Comparison of ENCODE assay signal across 8 cellular contexts in the genomic region with DNA sequence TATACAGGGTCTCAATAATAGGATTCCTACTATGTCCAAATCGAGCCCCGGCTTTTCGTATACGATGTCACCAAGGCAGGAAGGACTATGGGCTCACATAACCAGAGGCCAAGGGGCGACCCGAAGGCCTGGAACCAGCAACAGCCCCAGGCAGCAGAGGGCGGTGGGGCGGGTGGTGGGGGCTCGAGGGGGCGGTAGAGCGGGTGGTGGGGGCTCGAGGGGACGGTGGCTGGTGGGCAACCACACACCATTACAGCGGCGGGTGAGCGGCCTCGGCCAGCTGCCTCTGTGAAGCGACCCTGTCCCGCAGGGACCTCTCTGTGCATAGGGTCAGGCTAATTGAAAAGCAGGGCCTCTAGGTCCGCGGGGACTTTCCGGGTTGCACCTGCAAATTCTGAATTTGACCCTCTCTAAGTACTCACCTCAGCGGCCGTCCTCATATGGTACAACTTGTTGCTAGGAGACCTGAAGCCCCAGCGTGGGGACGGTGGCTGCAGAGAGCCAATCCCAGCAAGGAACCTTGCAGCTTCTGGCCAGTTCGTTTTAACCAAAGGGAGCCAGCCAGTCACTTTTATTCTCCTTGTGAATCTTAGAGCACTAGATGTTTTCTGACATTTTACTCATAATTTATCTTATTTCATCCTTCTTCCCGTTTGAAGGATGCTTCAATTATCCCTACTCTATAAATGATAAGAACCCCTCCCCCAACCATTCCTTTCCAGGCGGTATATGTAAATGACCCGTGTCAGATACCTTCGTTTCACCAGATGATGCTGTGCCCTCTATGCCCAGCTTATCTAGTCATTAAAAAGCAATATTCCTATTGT. TPM values are rescaled to one million over a fixed set of nuclear protein-coding genes. Genes with fewer than 3 reads are reported as not detected.
A peak's percentile ranks its signal among the peaks of the same experiment; 100 is the strongest.
DNase-seq lines count a peak whose midpoint lies in the region; ATAC-seq and TF ChIP-seq lines count a peak whose summit lies in the region.

Gene NME5 (minus strand): TSS at position 480 of the 827 bp plus-strand sequence. CDS start 648 bp downstream, outside the sequence.

- no peaks in the 10 kb centered on the region for H3K36me3 Mint-ChIP-seq in activated CD4-positive, alpha-beta memory T cell treated with anti-CD3 and anti-CD28 coated beads for 36 hours
- H3K36me3 Mint-ChIP-seq in activated CD4-positive, alpha-beta memory T cell treated with anti-CD3 and anti-CD28 coated beads, Interleukin-2, amount 10 ng/mL, durations not matched to agents 7 days and 5 days (ENCODE audit: low read depth) = no peaks in the 10 kb centered on the region

- H3K9me3 ChIP-seq in stomach smooth muscle (ENCODE audit: control insufficient read depth in 2 of 2, low read length in 2 of 2) = no peaks in the 10 kb centered on the region

- no peaks in the 10 kb centered on the region for H3K4me1 Mint-ChIP-seq in activated CD4-positive, alpha-beta memory T cell treated with anti-CD3 and anti-CD28 coated beads for 36 hours (ENCODE audit: low read depth)
- no peaks in the 10 kb centered on the region for H3K4me1 Mint-ChIP-seq in activated CD4-positive, alpha-beta memory T cell treated with anti-CD3 and anti-CD28 coated beads, Interleukin-2, amount 10 ng/mL, durations not matched to agents 7 days and 5 days

- POLR2A ChIA-PET in activated CD4-positive, alpha-beta memory T cell treated with anti-CD3 and anti-CD28 coated beads for 36 hours (lab: Charles Lee) = no interaction called here
- POLR2A ChIA-PET in activated CD4-positive, alpha-beta memory T cell treated with anti-CD3 and anti-CD28 coated beads, Interleukin-2, amount 10 ng/mL, durations not matched to agents 7 days and 5 days (lab: Charles Lee) = no interaction called here

- DNase-seq in activated CD4-positive, alpha-beta memory T cell treated with anti-CD3 and anti-CD28 coated beads for 36 hours = peak; percentile 11
- DNase-seq in activated CD4-positive, alpha-beta memory T cell treated with anti-CD3 and anti-CD28 coated beads, Interleukin-2, amount 10 ng/mL, durations not matched to agents 7 days and 5 days = no peak
- peak; percentile 37 for DNase-seq in NCI-H460 (ENCODE audit: extremely low read depth, low read depth)
- peak; percentile 57 to 90 (median 84) for DNase-seq in dorsolateral prefrontal cortex
- peak; percentile 60 for DNase-seq in left lobe of liver (ENCODE audit: low spot score)
- DNase-seq in HuH-7.5 (ENCODE audit: low spot score) = no peak
- DNase-seq in NCI-H2171 (lab: John Stamatoyannopoulos, UW) = no peak

- H3K27ac Mint-ChIP-seq in activated CD4-positive, alpha-beta memory T cell treated with anti-CD3 and anti-CD28 coated beads for 36 hours = no peak within 1 kb of the TSS
- no peak within 1 kb of the TSS for H3K27ac Mint-ChIP-seq in activated CD4-positive, alpha-beta memory T cell treated with anti-CD3 and anti-CD28 coated beads, Interleukin-2, amount 10 ng/mL, durations not matched to agents 7 days and 5 days

- H3K27me3 ChIP-seq in dorsolateral prefrontal cortex (no peaks in the 10 kb centered on the region), stomach smooth muscle (ENCODE audit: control insufficient read depth in 1 of 2, insufficient read depth in 2 of 2, low read length in 2 of 2) (no peaks in the 10 kb centered on the region)

- H3K27me3 Mint-ChIP-seq in activated CD4-positive, alpha-beta memory T cell treated with anti-CD3 and anti-CD28 coated beads for 36 hours = peaks cover 7% of the 10 kb centered on the region
- H3K27me3 Mint-ChIP-seq in activated CD4-positive, alpha-beta memory T cell treated with anti-CD3 and anti-CD28 coated beads, Interleukin-2, amount 10 ng/mL, durations not matched to agents 7 days and 5 days = peaks cover 10% of the 10 kb centered on the region

- peak within 1 kb of the TSS in 26 of 59 donors; percentile 3 to 73 (median 46) for H3K27ac ChIP-seq in dorsolateral prefrontal cortex
- H3K27ac ChIP-seq in stomach smooth muscle (ENCODE audit: low read length) = no peak within 1 kb of the TSS

- intact Hi-C loops in activated CD4-positive, alpha-beta memory T cell treated with anti-CD3 and anti-CD28 coated beads for 36 hours (cut with micrococcal nuclease) = loop anchor here (10.0 kb wide), 1 partner anchor 384 kb away; the partner anchor contains the start of gene HNRNPA0
- intact Hi-C loops in dorsolateral prefrontal cortex (cut with DNase I) = loop anchor here in 1 of 2 donors (10.0 kb wide), 2 partner anchors 474 to 514 kb away; no protein-coding TSS in a partner anchor

- H3K4me3 ChIP-seq in dorsolateral prefrontal cortex (peak within 1 kb of the TSS; percentile 47 to 88 (median 75)), stomach smooth muscle (ENCODE audit: low read length in 2 of 2) (peak within 1 kb of the TSS; percentile 69 to 79)

- ATAC-seq in left lobe of liver = peak; percentile 89

- H3K36me3 ChIP-seq in stomach smooth muscle (ENCODE audit: control insufficient read depth in 2 of 2, insufficient read depth in 2 of 2, low read length in 2 of 2) = no peaks in the 10 kb centered on the region

- no peak within 1 kb of the TSS for H3K4me3 Mint-ChIP-seq in activated CD4-positive, alpha-beta memory T cell treated with anti-CD3 and anti-CD28 coated beads for 36 hours
- no peak within 1 kb of the TSS for H3K4me3 Mint-ChIP-seq in activated CD4-positive, alpha-beta memory T cell treated with anti-CD3 and anti-CD28 coated beads, Interleukin-2, amount 10 ng/mL, durations not matched to agents 7 days and 5 days

- H3K4me1 ChIP-seq in stomach smooth muscle (ENCODE audit: control insufficient read depth, insufficient read depth, low read length) = peaks cover 3% of the 10 kb centered on the region

- CTCF ChIA-PET in activated CD4-positive, alpha-beta memory T cell treated with anti-CD3 and anti-CD28 coated beads for 36 hours (lab: Charles Lee) = interaction anchor here (1.7 kb wide), 1 partner anchor 62 kb away, joined by 11 read pairs; no protein-coding TSS in a partner anchor
- CTCF ChIA-PET in activated CD4-positive, alpha-beta memory T cell treated with anti-CD3 and anti-CD28 coated beads, Interleukin-2, amount 10 ng/mL, durations not matched to agents 7 days and 5 days (lab: Charles Lee) = interaction anchor here (1.2 kb wide), 1 partner anchor 61 kb away, joined by 4 read pairs; no protein-coding TSS in a partner anchor

- TF ChIP-seq CTCF in dorsolateral prefrontal cortex (IDR thresholded peaks at IDR 0.05 in 54 of 56, conservative IDR thresholded peaks at IDR 0.05 in 2 of 56; ENCODE audit: low read depth in 1 of 56, partially characterized antibody in 56 of 56) = peak in 2 of 56 donors; percentile 13 to 15

- H3K9me3 Mint-ChIP-seq in activated CD4-positive, alpha-beta memory T cell treated with anti-CD3 and anti-CD28 coated beads for 36 hours = no peaks in the 10 kb centered on the region
- H3K9me3 Mint-ChIP-seq in activated CD4-positive, alpha-beta memory T cell treated with anti-CD3 and anti-CD28 coated beads, Interleukin-2, amount 10 ng/mL, durations not matched to agents 7 days and 5 days = no peaks in the 10 kb centered on the region

- H3K9ac ChIP-seq in stomach smooth muscle (ENCODE audit: low read length in 2 of 2) = peak within 1 kb of the TSS in 1 of 2 donors; percentile 66

RNA-seq across cellular contexts. Expression of gene NME5, which starts in this region (rescaled TPM):
- not detected for total RNA-seq in activated CD4-positive, alpha-beta memory T cell treated with anti-CD3 and anti-CD28 coated beads for 36 hours
- not detected for total RNA-seq in activated CD4-positive, alpha-beta memory T cell treated with anti-CD3 and anti-CD28 coated beads, Interleukin-2, amount 10 ng/mL, durations not matched to agents 7 days and 5 days
- total RNA-seq in NCI-H460 (2014; rRNA removed; shearing (Covaris generic)) = 3.3 and 4.6 TPM in 2 replicates
- 0.39 and 2.2 TPM in 2 replicates for polyA plus RNA-seq in NCI-H460 (2014; cell fraction: nucleus; rRNA removed)
- total RNA-seq in dorsolateral prefrontal cortex (10 to 100 TPM; 12.9 to 48.5 (median 31.0) TPM), left lobe of liver (0.20 TPM)

Comparison
In these comparisons a context has a peak if more than half of its experiments do, and no peak if none do; other contexts are left out.
1. Peak in DNase-seq in activated CD4-positive, alpha-beta memory T cell treated with anti-CD3 and anti-CD28 coated beads for 36 hours; RNA of the gene not detected or under 1 TPM.
2. Peak in DNase-seq and ATAC-seq in left lobe of liver; RNA of the gene not detected or under 1 TPM.
3. DNase-seq: peak in NCI-H460 (single experiment) and dorsolateral prefrontal cortex (10 of 10); none in activated CD4-positive, alpha-beta memory T cell treated with anti-CD3 and anti-CD28 coated beads, Interleukin-2, amount 10 ng/mL, durations not matched to agents 7 days and 5 days (single experiment), HuH-7.5 (single experiment) and NCI-H2171 (single experiment).